In genomic region chr6:107626645-107627044, GRCh38 we compare ENCODE assay signal across 33 cellular contexts.
"Had no signal": no experiment of that assay in that cellular context is flagged by ENCODE, and none has a peak within 500 bp of the region (broad histone marks: within the 10 kb centered on the region; RNA-seq: fewer than 3 reads in every experiment).

No MANE protein-coding gene starts in this region.

- H3K27me3 ChIP-seq: ascending aorta, breast epithelium, Peyer's patch had no signal

- H3K27ac Mint-ChIP-seq: activated CD4-positive, alpha-beta T cell treated with anti-CD3 and anti-CD28 coated beads for 36 hours; activated CD4-positive, alpha-beta T cell treated with anti-CD3 and anti-CD28 coated beads, Interleukin-2, amount 10 ng/mL, durations not matched to agents 7 days and 5 days; activated CD8-positive, alpha-beta T cell treated with anti-CD3 and anti-CD28 coated beads, Interleukin-2, amount 10 ng/mL, durations not matched to agents 7 days and 5 days; activated naive CD4-positive, alpha-beta T cell treated with anti-CD3 and anti-CD28 coated beads, Interleukin-2, amount 50 U/mL, for 24 hours; activated naive CD8-positive, alpha-beta T cell treated with anti-CD3 and anti-CD28 coated beads, Interleukin-2, amount 10 ng/mL, durations not matched to agents 7 days and 5 days; activated T-cell treated with anti-CD3 and anti-CD28 coated beads, Interleukin-2, amount 50 U/mL, for 24 hours; activated T-helper 2 cell treated with anti-CD3 and anti-CD28 coated beads, Interferon-gamma antibody, Interleukin-2, Interleukin-4, amounts not matched to agents 10 μg/mL and 5 μg/mL and 100 μg/mL, durations not matched to agents 14 hours and 24 hours and 36 hours had no signal

- ATAC-seq: activated CD4-positive, alpha-beta T cell treated with anti-CD3 and anti-CD28 coated beads for 36 hours; activated CD4-positive, CD25-positive, alpha-beta regulatory T cell treated with anti-CD3 and anti-CD28 coated beads, Interleukin-2, amount 50 U/mL, for 24 hours; activated CD8-positive, alpha-beta T cell treated with anti-CD3 and anti-CD28 coated beads, Interleukin-2, amount 10 ng/mL, durations not matched to agents 7 days and 5 days; PC-3 had no signal

- H3K9me3 ChIP-seq: ascending aorta, breast epithelium, MG63, Peyer's patch had no signal

- H3K36me3 Mint-ChIP-seq: activated naive CD4-positive, alpha-beta T cell treated with anti-CD3 and anti-CD28 coated beads, Interleukin-2, amount 50 U/mL, for 24 hours had no signal

- H3K4me1 Mint-ChIP-seq: activated CD4-positive, alpha-beta T cell treated with anti-CD3 and anti-CD28 coated beads for 36 hours; activated naive CD4-positive, alpha-beta T cell treated with anti-CD3 and anti-CD28 coated beads, Interleukin-2, amount 50 U/mL, for 24 hours had no signal

- DNase-seq: activated CD4-positive, alpha-beta T cell treated with anti-CD3 and anti-CD28 coated beads for 36 hours; activated CD4-positive, alpha-beta T cell treated with anti-CD3 and anti-CD28 coated beads, Interleukin-2, amount 10 ng/mL, durations not matched to agents 7 days and 5 days; activated CD4-positive, alpha-beta T cell treated with anti-CD3 and anti-CD28 coated beads, Interleukin-2, amount 50 U/mL, for 48 hours; activated CD8-positive, alpha-beta T cell treated with anti-CD3 and anti-CD28 coated beads, Interleukin-2, amount 10 ng/mL, durations not matched to agents 7 days and 5 days; activated gamma-delta T cell; activated naive CD4-positive, alpha-beta T cell treated with Interleukin-2 at 50 U/mL for 16 hours; activated naive CD8-positive, alpha-beta T cell treated with anti-CD3 and anti-CD28 coated beads, Interleukin-2, amount 10 ng/mL, durations not matched to agents 7 days and 5 days; activated T-cell treated with anti-CD3 and anti-CD28 coated beads, Interleukin-2, amount 50 U/mL, for 24 hours; amygdala; Kasumi-1; KG1; MG63; MV-4-11; NCI-H1092; NCI-H1417; NCI-H146; NCI-H187; NCI-H2029 treated with DMSO at 0.1 percent for 48 hours; NCI-H2107; NCI-H2171; NCI-H510A treated with DMSO at 0.1 percent for 48 hours; NCI-H526 treated with DMSO at 0.1 percent for 48 hours; NCI-H774; PC-3; Peyer's patch; RPMI8226; T1000 had no signal

- H3K4me3 ChIP-seq: ascending aorta, breast epithelium, MG63, Peyer's patch, SK-N-MC had no signal

- H3K36me3 ChIP-seq: ascending aorta, breast epithelium, MG63, Peyer's patch had no signal

- H3K9me3 Mint-ChIP-seq: activated CD4-positive, alpha-beta T cell treated with anti-CD3 and anti-CD28 coated beads, Interleukin-2, amount 10 ng/mL, durations not matched to agents 7 days and 5 days; activated naive CD4-positive, alpha-beta T cell treated with anti-CD3 and anti-CD28 coated beads, Interleukin-2, amount 50 U/mL, for 24 hours; activated naive CD8-positive, alpha-beta T cell treated with anti-CD3 and anti-CD28 coated beads, Interleukin-2, amount 10 ng/mL, durations not matched to agents 7 days and 5 days; activated T-cell treated with anti-CD3 and anti-CD28 coated beads, Interleukin-2, amount 50 U/mL, for 24 hours; activated T-helper 2 cell treated with anti-CD3 and anti-CD28 coated beads, Interferon-gamma antibody, Interleukin-2, Interleukin-4, amounts not matched to agents 10 μg/mL and 5 μg/mL and 100 μg/mL, durations not matched to agents 14 hours and 24 hours and 36 hours had no signal

- H3K27ac ChIP-seq: ascending aorta, breast epithelium, Peyer's patch, SK-N-MC had no signal

- H3K4me3 Mint-ChIP-seq: activated CD4-positive, alpha-beta T cell treated with anti-CD3 and anti-CD28 coated beads for 36 hours; activated CD4-positive, alpha-beta T cell treated with anti-CD3 and anti-CD28 coated beads, Interleukin-2, amount 10 ng/mL, durations not matched to agents 7 days and 5 days; activated CD8-positive, alpha-beta T cell treated with anti-CD3 and anti-CD28 coated beads, Interleukin-2, amount 10 ng/mL, durations not matched to agents 7 days and 5 days; activated naive CD4-positive, alpha-beta T cell treated with anti-CD3 and anti-CD28 coated beads, Interleukin-2, amount 50 U/mL, for 24 hours; activated naive CD8-positive, alpha-beta T cell treated with anti-CD3 and anti-CD28 coated beads, Interleukin-2, amount 10 ng/mL, durations not matched to agents 7 days and 5 days; activated T-cell treated with anti-CD3 and anti-CD28 coated beads, Interleukin-2, amount 50 U/mL, for 24 hours had no signal
